In genomic region chr1:94411217-94411616, GRCh38 we compare ENCODE assay signal across 10 cellular contexts. TPM values are rescaled to one million over a fixed set of nuclear protein-coding genes. Genes with fewer than 3 reads are reported as not detected.
A peak's percentile ranks its signal among the peaks of the same experiment; 100 is the strongest.
DNase-seq lines count a peak whose midpoint lies in the region; ATAC-seq lines count a peak whose summit lies in the region.
"Had no signal": no experiment of that assay in that cellular context is flagged by ENCODE, and none has a peak within 500 bp of the region (broad histone marks: within the 10 kb centered on the region; RNA-seq: fewer than 3 reads in every experiment).

No MANE protein-coding gene starts in this region.

- no peaks in the 10 kb centered on the region for H3K36me3 Mint-ChIP-seq in stimulated activated effector memory CD8-positive, alpha-beta T cell treated with anti-CD3 and anti-CD28 coated beads, Interleukin-12 subunit alpha, Interleukin-12 subunit beta, amount 100 ng/mL, for 72 hours

- peak; percentile 78 for ATAC-seq in GM18498 (IDR thresholded peaks at IDR 0.05; ENCODE audit: unreplicated experiment)
- ATAC-seq in GM19468 (IDR thresholded peaks at IDR 0.05; ENCODE audit: extremely low read depth, unreplicated experiment): peak; percentile 78
- peak; percentile 84 for ATAC-seq in HG02973 (IDR thresholded peaks at IDR 0.05; ENCODE audit: unreplicated experiment)
- ATAC-seq in stimulated activated effector memory CD8-positive, alpha-beta T cell treated with anti-CD3 and anti-CD28 coated beads, Interleukin-12 subunit alpha, Interleukin-12 subunit beta, amount 100 ng/mL, for 72 hours: no peak
- ATAC-seq: stimulated activated naive CD8-positive, alpha-beta T cell treated with anti-CD3 and anti-CD28 coated beads, Interleukin-15, amount 100 ng/mL, for 72 hours had no signal

- no peaks in the 10 kb centered on the region for H3K4me1 Mint-ChIP-seq in stimulated activated effector memory CD8-positive, alpha-beta T cell treated with anti-CD3 and anti-CD28 coated beads, Interleukin-12 subunit alpha, Interleukin-12 subunit beta, amount 100 ng/mL, for 72 hours
- H3K4me1 Mint-ChIP-seq: stimulated activated naive CD8-positive, alpha-beta T cell treated with anti-CD3 and anti-CD28 coated beads, Interleukin-15, amount 100 ng/mL, for 72 hours had no signal

- no peaks in the 10 kb centered on the region for H3K9me3 Mint-ChIP-seq in stimulated activated effector memory CD8-positive, alpha-beta T cell treated with anti-CD3 and anti-CD28 coated beads, Interleukin-12 subunit alpha, Interleukin-12 subunit beta, amount 100 ng/mL, for 72 hours
- H3K9me3 Mint-ChIP-seq: stimulated activated naive CD8-positive, alpha-beta T cell treated with anti-CD3 and anti-CD28 coated beads, Interleukin-15, amount 100 ng/mL, for 72 hours had no signal

- H3K4me3 Mint-ChIP-seq in stimulated activated effector memory CD8-positive, alpha-beta T cell treated with anti-CD3 and anti-CD28 coated beads, Interleukin-12 subunit alpha, Interleukin-12 subunit beta, amount 100 ng/mL, for 72 hours: no peak overlapping the region
- H3K4me3 Mint-ChIP-seq: stimulated activated naive CD8-positive, alpha-beta T cell treated with anti-CD3 and anti-CD28 coated beads, Interleukin-15, amount 100 ng/mL, for 72 hours had no signal

- DNase-seq in NAMALWA (ENCODE audit: low spot score) (peak; percentile 23), SK-N-DZ (ENCODE audit: low spot score) (no peak), NCI-H1417 treated with DMSO at 0.1 percent for 48 hours (lab: John Stamatoyannopoulos, UW) (no peak), C1 segment of cervical spinal cord (lab: John Stamatoyannopoulos, UW) (no peak)
- DNase-seq in stimulated activated effector memory CD8-positive, alpha-beta T cell treated with anti-CD3 and anti-CD28 coated beads, Interleukin-12 subunit alpha, Interleukin-12 subunit beta, amount 100 ng/mL, for 72 hours (ENCODE audit: low spot score in 2 of 2): no peak
- DNase-seq: NCI-H1105; stimulated activated naive CD8-positive, alpha-beta T cell treated with anti-CD3 and anti-CD28 coated beads, Interleukin-15, amount 100 ng/mL, for 72 hours had no signal

- no peak overlapping the region for H3K27ac Mint-ChIP-seq in stimulated activated effector memory CD8-positive, alpha-beta T cell treated with anti-CD3 and anti-CD28 coated beads, Interleukin-12 subunit alpha, Interleukin-12 subunit beta, amount 100 ng/mL, for 72 hours
- H3K27ac Mint-ChIP-seq: stimulated activated naive CD8-positive, alpha-beta T cell treated with anti-CD3 and anti-CD28 coated beads, Interleukin-15, amount 100 ng/mL, for 72 hours had no signal

RNA-seq across cellular contexts. Expression of gene ABCD3, which starts 7.0 kb away (rescaled TPM):
- polyA plus RNA-seq in SK-N-DZ (2014; cell fraction: cytosol; rRNA removed): 26.5 and 27.6 TPM in 2 replicates
- 17.6 and 17.8 TPM in 2 replicates for polyA plus RNA-seq in SK-N-DZ (2014; cell fraction: nucleus; rRNA removed)
